In the genomic region with DNA sequence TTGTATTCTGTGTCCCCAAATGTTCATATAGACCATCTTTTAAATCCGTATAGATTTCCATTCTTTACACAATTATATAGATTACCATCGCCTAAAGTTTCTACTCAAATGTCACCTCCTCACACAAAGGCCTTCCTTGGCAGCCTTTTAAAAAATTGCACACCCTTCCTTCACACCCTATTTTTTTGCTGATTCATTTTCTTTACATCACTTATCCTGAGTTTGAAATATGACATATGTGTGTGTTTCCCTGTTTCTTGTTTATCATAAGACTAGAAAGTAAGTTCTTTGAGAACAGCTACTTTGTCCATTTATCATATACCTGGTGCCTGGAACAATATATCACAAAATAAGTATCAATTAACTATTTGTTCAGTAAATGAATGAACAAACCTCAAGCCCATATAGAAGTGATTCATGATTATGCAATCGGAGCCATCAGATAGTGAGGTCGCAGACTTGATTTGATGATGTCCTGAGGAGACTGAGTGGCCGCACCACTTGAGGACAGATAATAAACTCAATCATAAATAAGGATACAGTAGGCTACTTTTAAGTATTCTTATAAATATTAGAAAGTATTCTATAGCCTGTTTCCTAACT, we compare ENCODE assay signal across 29 cellular contexts.
"Had no signal": no experiment of that assay in that cellular context is flagged by ENCODE, and none has a peak within 500 bp of the region (broad histone marks: within the 10 kb centered on the region; RNA-seq: fewer than 3 reads in every experiment).

No MANE protein-coding gene starts in this region.

- H3K27ac ChIP-seq: neutrophil, ovary, parathyroid adenoma, psoas muscle, skin epidermis, spleen, suprapubic skin, testis, tibial artery, transverse colon, upper lobe of right lung, uterus had no signal

- H3K4me3 ChIP-seq: ovary, psoas muscle, skin epidermis, smooth muscle cell, spleen, suprapubic skin, testis, tibial artery, transverse colon, upper lobe of right lung, uterus had no signal

- H2AFZ ChIP-seq: parathyroid adenoma had no signal

- ATAC-seq: naive thymus-derived CD8-positive, alpha-beta T cell; natural killer cell treated with Interleukin-12 subunit alpha and Interleukin-12 subunit beta and Interleukin-15 and Interleukin-18, amount 100 ng/mL, for 72 hours; psoas muscle; right cardiac atrium; sciatic nerve; stimulated activated naive CD8-positive, alpha-beta T cell treated with anti-CD3 and anti-CD28 coated beads, Interleukin-15, amount 100 ng/mL, for 72 hours; stimulated activated naive CD8-positive, alpha-beta T cell treated with anti-CD3 and anti-CD28 coated beads, Interleukin-15, Interleukin-2, amounts not matched to agents 100 U/mL and 50 U/mL, for 24 hours; upper lobe of right lung had no signal

- H3K36me3 ChIP-seq: neutrophil, ovary, spleen, suprapubic skin, tibial artery, transverse colon, upper lobe of right lung, uterus had no signal

- H3K4me1 ChIP-seq: parathyroid adenoma, psoas muscle, spleen, suprapubic skin, testis, tibial artery, transverse colon, upper lobe of right lung, uterus had no signal

- H3K9me3 ChIP-seq: neutrophil, ovary, psoas muscle, suprapubic skin, testis, tibial artery, transverse colon, upper lobe of right lung, uterus had no signal

- H3K4me2 ChIP-seq: smooth muscle cell had no signal

- H3K27me3 ChIP-seq: neutrophil, ovary, spleen, suprapubic skin, testis, tibial artery, transverse colon, upper lobe of right lung, uterus had no signal

- H3K9ac ChIP-seq: parathyroid adenoma had no signal

- DNase-seq: naive thymus-derived CD8-positive, alpha-beta T cell; nephron progenitor cell; nucleus accumbens; ovary; posterior cingulate gyrus; psoas muscle; right cardiac atrium; spleen; stimulated activated CD4-positive, alpha-beta T cell treated with anti-CD3 and anti-CD28 coated beads, Interleukin-12 subunit alpha, Interleukin-12 subunit beta, amount 100 ng/mL, for 4 hours; stimulated activated CD4-positive, alpha-beta T cell treated with anti-CD3 and anti-CD28 coated beads, Interleukin-1b, Interleukin-23, amount 100 ng/mL, for 48 hours; stimulated activated CD4-positive, alpha-beta T cell treated with anti-CD3 and anti-CD28 coated beads, Interleukin-4, amount 100 ng/mL, for 1 hour; stimulated activated CD4-positive, alpha-beta T cell treated with anti-CD3 and anti-CD28 coated beads, Interleukin-4, amount 100 ng/mL, for 4 hours; stimulated activated CD8-positive, alpha-beta memory T cell treated with anti-CD3 and anti-CD28 coated beads, Interleukin-4, amount 100 ng/mL, for 48 hours; stimulated activated naive CD4-positive, alpha-beta T cell; stimulated activated naive CD8-positive, alpha-beta T cell treated with anti-CD3 and anti-CD28 coated beads, Interleukin-15, amount 100 ng/mL, for 72 hours; stimulated activated naive CD8-positive, alpha-beta T cell treated with anti-CD3 and anti-CD28 coated beads, Interleukin-15, Interleukin-2, amounts not matched to agents 100 U/mL and 50 U/mL, for 24 hours; substantia nigra; testis; tibial artery; transverse colon; upper lobe of right lung; uterus had no signal

- H3K79me2 ChIP-seq: parathyroid adenoma had no signal
